In genomic region chr7:47940482-47941001, GRCh38 we compare ENCODE assay signal across 1 cellular context.
TF ChIP-seq lines count a peak whose summit lies in the region.

No MANE protein-coding gene starts in this region.

TF ChIP-seq in IMR-90, 13 proteins besides CTCF, POLR2A, EP300 and RAD21:
- TF ChIP-seq RFX5 (IDR thresholded peaks at IDR 0.05; ENCODE audit: low read depth, low read length), result no peak
- TF ChIP-seq FOS (IDR thresholded peaks at IDR 0.05; ENCODE audit: low read depth, low read length), result no peak
- no peak for TF ChIP-seq ELK1 (IDR thresholded peaks at IDR 0.05; ENCODE audit: borderline replicate concordance, low read depth, low read length)
- no peak for TF ChIP-seq NFE2L2 (IDR thresholded peaks at IDR 0.05; ENCODE audit: low read depth, low read length)
- peak; percentile 34 for TF ChIP-seq RCOR1 (IDR thresholded peaks at IDR 0.05; ENCODE audit: insufficient replicate concordance, low read length)
- no peak for TF ChIP-seq USF2 (IDR thresholded peaks at IDR 0.05; ENCODE audit: low read depth, low read length)
- TF ChIP-seq CEBPB (IDR thresholded peaks at IDR 0.05; ENCODE audit: low read depth, low read length), result no peak
- no peak for TF ChIP-seq CHD1 (IDR thresholded peaks at IDR 0.05; ENCODE audit: low read depth, low read length)
- TF ChIP-seq MAFK (IDR thresholded peaks at IDR 0.05; ENCODE audit: low read depth, low read length), result no peak
TF ChIP-seq in IMR-90: peak in this region for 1.
